13 cellular contexts compared by ENCODE assay signal in the genomic region with DNA sequence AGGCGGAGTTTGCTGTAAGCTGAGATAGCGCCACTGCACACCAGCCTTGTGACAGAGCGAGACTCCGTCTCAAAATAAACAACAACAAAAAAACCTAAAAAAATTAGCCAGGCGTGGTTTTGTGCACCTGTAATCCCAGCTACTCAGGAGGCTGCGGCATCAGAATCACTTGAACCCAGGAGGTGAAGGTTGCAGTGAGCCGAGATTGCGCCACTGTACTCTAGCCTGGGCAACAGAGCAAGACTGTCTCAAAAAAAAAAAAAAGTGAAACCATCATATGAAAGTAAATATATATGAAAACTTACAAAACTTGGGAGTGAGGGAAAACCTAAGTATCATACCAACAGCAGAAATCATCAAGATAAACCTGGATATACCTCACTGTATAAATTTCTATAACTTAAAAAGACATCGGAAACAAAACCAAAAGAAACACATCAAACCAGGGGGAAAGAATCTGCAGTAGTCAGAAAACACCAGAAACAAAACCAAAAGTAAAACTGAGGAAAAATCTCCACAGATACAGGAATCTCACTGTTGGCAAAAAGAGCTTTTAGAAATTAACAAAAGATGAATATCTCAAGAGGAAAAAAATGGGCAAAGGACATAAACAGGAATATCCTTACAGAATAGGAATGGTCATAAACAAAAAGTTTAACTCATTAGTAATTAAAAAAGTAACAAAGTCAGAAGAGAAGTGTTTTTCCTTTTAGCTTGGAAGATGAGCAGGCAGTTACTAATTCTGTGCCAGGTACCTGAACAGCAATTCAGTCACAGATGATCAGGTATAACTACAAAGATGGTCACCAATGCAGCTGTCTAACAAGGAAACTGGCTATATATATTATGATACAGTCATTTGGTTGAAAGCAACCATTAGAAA. TPM values are rescaled to one million over a fixed set of nuclear protein-coding genes. Genes with fewer than 3 reads are reported as not detected.
DNase-seq lines count a peak whose midpoint lies in the region; ATAC-seq and TF ChIP-seq lines count a peak whose summit lies in the region.
"Had no signal": no experiment of that assay in that cellular context is flagged by ENCODE, and none has a peak within 500 bp of the region (broad histone marks: within the 10 kb centered on the region; RNA-seq: fewer than 3 reads in every experiment).

No MANE protein-coding gene starts in this region.

- peak overlapping the region; percentile 35 for H3K4me3 ChIP-seq in adipocyte (ENCODE audit: low read length)
- H3K4me3 ChIP-seq in WERI-Rb-1 (ENCODE audit: low read depth, low read length) = no peak overlapping the region
- no peak overlapping the region for H3K4me3 ChIP-seq in sigmoid colon

- 84 to 86% methylated on average over 9 of the region's 9 CpGs for WGBS in sigmoid colon, 2 donors

- H3K9me3 ChIP-seq in adipocyte (ENCODE audit: control insufficient read depth, low read length) = no peaks in the 10 kb centered on the region
- no peaks in the 10 kb centered on the region for H3K9me3 ChIP-seq in WERI-Rb-1 (ENCODE audit: severe bottlenecking)
- no peaks in the 10 kb centered on the region for H3K9me3 ChIP-seq in sigmoid colon

- peak overlapping the region; percentile 38 to 70 for H3K4me3 Mint-ChIP-seq in activated T-cell treated with anti-CD3 and anti-CD28 coated beads, Interleukin-2, amount 50 U/mL, for 72 hours

- peaks cover 60% of the 10 kb centered on the region for H3K27me3 Mint-ChIP-seq in activated T-cell treated with anti-CD3 and anti-CD28 coated beads, Interleukin-2, amount 50 U/mL, for 72 hours (ENCODE audit: low read depth)

- H3K27ac ChIP-seq in WERI-Rb-1 = no peak overlapping the region
- H3K27ac ChIP-seq in sigmoid colon = no peak overlapping the region
- H3K27ac ChIP-seq: VCaP had no signal

- H3K36me3 ChIP-seq in adipocyte (ENCODE audit: control insufficient read depth, insufficient read depth, low read length, severe bottlenecking) (peaks cover 19% of the 10 kb centered on the region), WERI-Rb-1 (no peaks in the 10 kb centered on the region), sigmoid colon (peaks cover 0 to 5% (median 0%) of the 10 kb centered on the region in 4 donors)

- no peak for TF ChIP-seq POLR2A in sigmoid colon (IDR thresholded peaks at IDR 0.05)

- intact Hi-C loops in sigmoid colon (cut with DNase I) = no loop called here

- ATAC-seq in activated T-cell treated with anti-CD3 and anti-CD28 coated beads, Interleukin-2, amount 50 U/mL, for 72 hours (replicated peaks in 1 of 2) = no peak
- peak; percentile 49 for ATAC-seq in HG03378 (IDR thresholded peaks at IDR 0.05; ENCODE audit: unreplicated experiment)
- ATAC-seq in stimulated activated naive CD8-positive, alpha-beta T cell treated with anti-CD3 and anti-CD28 coated beads, Interleukin-15, Interleukin-2, amounts not matched to agents 100 U/mL and 50 U/mL, for 24 hours = peak; percentile 19

- H3K36me3 Mint-ChIP-seq in activated T-cell treated with anti-CD3 and anti-CD28 coated beads, Interleukin-2, amount 50 U/mL, for 72 hours (ENCODE audit: insufficient read depth in 2 of 2) = no peaks in the 10 kb centered on the region

- TF ChIP-seq CTCF in WERI-Rb-1 (IDR thresholded peaks at IDR 0.05; ENCODE audit: low read depth, low read length) = no peak
- no peak for TF ChIP-seq CTCF in sigmoid colon (IDR thresholded peaks at IDR 0.05)

- no peak for DNase-seq in activated T-cell treated with anti-CD3 and anti-CD28 coated beads, Interleukin-2, amount 50 U/mL, for 72 hours
- DNase-seq in activated T-cell treated with anti-CD3 and anti-CD28 coated beads, Interleukin-2, amount 50 U/mL, for 48 hours = no peak
- peak; percentile 27 for DNase-seq in adipocyte (ENCODE audit: low read depth)
- no peak for DNase-seq in stimulated activated naive CD8-positive, alpha-beta T cell treated with anti-CD3 and anti-CD28 coated beads, Interleukin-15, Interleukin-2, amounts not matched to agents 100 U/mL and 50 U/mL, for 24 hours
- DNase-seq in WERI-Rb-1 = no peak
- DNase-seq in sigmoid colon = no peak
- DNase-seq in ecto neural progenitor cell (ENCODE audit: low spot score) = no peak
- DNase-seq: KBM-7; NCI-H187 treated with DMSO at 0.1 percent for 48 hours; NCI-H82; stimulated activated CD4-positive, alpha-beta T cell treated with anti-CD3 and anti-CD28 coated beads, Interleukin-1b, Interleukin-23, amount 100 ng/mL, for 48 hours had no signal

- H3K9me3 Mint-ChIP-seq in activated T-cell treated with anti-CD3 and anti-CD28 coated beads, Interleukin-2, amount 50 U/mL, for 72 hours = no peaks in the 10 kb centered on the region

- H3K4me1 ChIP-seq in adipocyte (ENCODE audit: control insufficient read depth, insufficient read depth, low read length) (peaks cover 4% of the 10 kb centered on the region), sigmoid colon (no peaks in the 10 kb centered on the region)

- H3K9ac ChIP-seq in adipocyte (ENCODE audit: low read length) = no peak overlapping the region

- H3K4me1 Mint-ChIP-seq in activated T-cell treated with anti-CD3 and anti-CD28 coated beads, Interleukin-2, amount 50 U/mL, for 72 hours (ENCODE audit: low read depth) = peaks cover 21% of the 10 kb centered on the region

- H3K27ac Mint-ChIP-seq in activated T-cell treated with anti-CD3 and anti-CD28 coated beads, Interleukin-2, amount 50 U/mL, for 72 hours = peak overlapping the region; percentile 5

- no peaks in the 10 kb centered on the region for H3K27me3 ChIP-seq in adipocyte (replicated peaks; ENCODE audit: control insufficient read depth, insufficient read depth, low read length)
- no peaks in the 10 kb centered on the region for H3K27me3 ChIP-seq in WERI-Rb-1 (ENCODE audit: insufficient read depth, low read depth, severe bottlenecking)
- H3K27me3 ChIP-seq in sigmoid colon = no peaks in the 10 kb centered on the region

- no peak for TF ChIP-seq EP300 in sigmoid colon (IDR thresholded peaks at IDR 0.05)

RNA-seq across cellular contexts. Expression of gene ETV5, which starts 41.3 kb away (rescaled TPM):
- 1 to 10 TPM; 2.9 to 3.4 TPM for total RNA-seq in activated T-cell treated with anti-CD3 and anti-CD28 coated beads, Interleukin-2, amount 50 U/mL, for 72 hours
- total RNA-seq in sigmoid colon = 1 to 10 TPM; 5.8 to 7.8 (median 6.9) TPM
- 1 to 10 TPM; 2.3 to 8.4 (median 6.0) TPM for polyA plus RNA-seq in sigmoid colon

Comparison
In these comparisons a context has a peak if more than half of its experiments do, and no peak if none do; other contexts are left out.
1. ATAC-seq: peak in HG03378 (single experiment) and stimulated activated naive CD8-positive, alpha-beta T cell treated with anti-CD3 and anti-CD28 coated beads, Interleukin-15, Interleukin-2, amounts not matched to agents 100 U/mL and 50 U/mL, for 24 hours (single experiment); none in activated T-cell treated with anti-CD3 and anti-CD28 coated beads, Interleukin-2, amount 50 U/mL, for 72 hours (0 of 2).